In genomic region chr9:88388886-88389617, GRCh38 we compare ENCODE assay signal across 8 cellular contexts. TPM values are rescaled to one million over a fixed set of nuclear protein-coding genes. Genes with fewer than 3 reads are reported as not detected.
DNase-seq lines count a peak whose midpoint lies in the region; ATAC-seq and TF ChIP-seq lines count a peak whose summit lies in the region.

No MANE protein-coding gene starts in this region.

- DNase-seq in A673 (ENCODE audit: low spot score) (peak; percentile 84), NCI-H2196 treated with DMSO at 0.1 percent for 48 hours (lab: John Stamatoyannopoulos, UW; ENCODE audit: unreplicated experiment) (peak; percentile 18), endodermal cell (peak; percentile 91), memory B cell (ENCODE audit: low spot score in 2 of 2) (peak; percentile 22 to 50)
- DNase-seq in activated CD4-positive, alpha-beta T cell treated with anti-CD3 and anti-CD28 coated beads, Interleukin-2, amount 50 U/mL, for 48 hours, result peak; percentile 46 to 50
- DNase-seq in stimulated activated CD8-positive, alpha-beta memory T cell treated with anti-CD3 and anti-CD28 coated beads, Interleukin-4, amount 100 ng/mL, for 24 hours (ENCODE audit: low read depth), result peak; percentile 12

- no peaks in the 10 kb centered on the region for H3K27me3 Mint-ChIP-seq in endodermal cell (ENCODE audit: insufficient read depth)
- no peaks in the 10 kb centered on the region for H3K27me3 Mint-ChIP-seq in memory B cell

- BruUV-seq in A673 (replicated peaks; lab: Mats Ljungman, UMichigan), result no TSS peak

- WGBS in endodermal cell (ENCODE audit: insufficient coverage in 1 of 2, insufficient read length in 1 of 2), 2 experiments, result 0 to 1% methylated on average over 27 to 69 of the region's 71 CpGs

- H3K4me1 Mint-ChIP-seq in endodermal cell, result peaks cover 31% of the 10 kb centered on the region
- peaks cover 19% of the 10 kb centered on the region for H3K4me1 Mint-ChIP-seq in memory B cell

- H3K9me3 Mint-ChIP-seq in endodermal cell, result no peaks in the 10 kb centered on the region
- no peaks in the 10 kb centered on the region for H3K9me3 Mint-ChIP-seq in memory B cell

- TF ChIP-seq CTCF in A673 (conservative IDR thresholded peaks at IDR 0.05; ENCODE audit: low read depth, low read length) (no peak), endodermal cell (conservative IDR thresholded peaks at IDR 0.05) (no peak)

- POLR2A ChIA-PET in A673 (lab: Charles Lee; ENCODE audit: low non-redundant PET), result no interaction called here

- H3K9ac ChIP-seq in endodermal cell (ENCODE audit: extremely low read depth, low read length, poor library complexity, severe bottlenecking), result peak overlapping the region; percentile 94

- peaks cover 19% of the 10 kb centered on the region for H3K36me3 Mint-ChIP-seq in endodermal cell (ENCODE audit: low read depth)
- H3K36me3 Mint-ChIP-seq in memory B cell, result no peaks in the 10 kb centered on the region

- H3K27me3 ChIP-seq in A673 (replicated peaks; ENCODE audit: insufficient read depth, low read depth, low read length, poor library complexity) (no peaks in the 10 kb centered on the region), endodermal cell (ENCODE audit: control insufficient read depth, insufficient read depth, low read length, poor library complexity, severe bottlenecking) (no peaks in the 10 kb centered on the region)

- H3K4me1 ChIP-seq in A673 (ENCODE audit: insufficient read depth, low read length, poor library complexity, severe bottlenecking) (peaks cover 18% of the 10 kb centered on the region), endodermal cell (ENCODE audit: control insufficient read depth, insufficient read depth, low read length) (no peaks in the 10 kb centered on the region)

- no peak for TF ChIP-seq POLR2A in GM18505 (IDR thresholded peaks at IDR 0.05; ENCODE audit: borderline replicate concordance, extremely low read depth, insufficient read depth, insufficient read length)

- intact Hi-C loops in A673 (cut with micrococcal nuclease; ENCODE audit: unreplicated experiment), result loop anchor here (5.0 to 10.0 kb wide), 4 partner anchors 186 to 282 kb away; no protein-coding TSS in a partner anchor

- no peaks in the 10 kb centered on the region for H3K9me3 ChIP-seq in A673 (ENCODE audit: low read depth, low read length, poor library complexity, severe bottlenecking)
- H3K9me3 ChIP-seq in endodermal cell (ENCODE audit: control insufficient read depth, low read length), result no peaks in the 10 kb centered on the region

- peak overlapping the region; percentile 92 for H3K4me3 Mint-ChIP-seq in endodermal cell
- H3K4me3 Mint-ChIP-seq in memory B cell, result peak overlapping the region; percentile 89

- H3K4me3 ChIP-seq in A673 (ENCODE audit: low read depth, low read length, poor library complexity, severe bottlenecking), result peak overlapping the region; percentile 81
- H3K4me3 ChIP-seq in endodermal cell (ENCODE audit: low read length), result peak overlapping the region; percentile 96

- H3K27ac ChIP-seq in A673 (ENCODE audit: low read depth, low read length, poor library complexity, severe bottlenecking) (peak overlapping the region; percentile 86), endodermal cell (ENCODE audit: low read depth, low read length) (peak overlapping the region; percentile 97)

- H3K36me3 ChIP-seq in A673 (ENCODE audit: insufficient read depth, low read length, poor library complexity, severe bottlenecking), result peaks cover 3% of the 10 kb centered on the region
- peaks cover 25% of the 10 kb centered on the region for H3K36me3 ChIP-seq in endodermal cell (ENCODE audit: control insufficient read depth, insufficient read depth, low read length)

- CTCF ChIA-PET in A673 (lab: Charles Lee), result no interaction called here

- ATAC-seq in GM18505 (IDR thresholded peaks at IDR 0.05; ENCODE audit: unreplicated experiment) (peak; percentile 24), HG02973 (IDR thresholded peaks at IDR 0.05; ENCODE audit: unreplicated experiment) (peak; percentile 21), memory B cell (ENCODE audit: low read depth) (peak; percentile 6)

- H3K27ac Mint-ChIP-seq in endodermal cell, result peak overlapping the region; percentile 95
- H3K27ac Mint-ChIP-seq in memory B cell, result peak overlapping the region; percentile 75

RNA-seq across cellular contexts. Expression of gene SPIN1, which starts 0.8 kb away (rescaled TPM):
- total RNA-seq in A673 (2021) (157 and 164 TPM in 2 replicates), endodermal cell (100 to 1,000 TPM; 117 to 129 TPM)
- 71.2 TPM for polyA plus RNA-seq in endodermal cell (2013, experiment 1 of 2)
- polyA plus RNA-seq in endodermal cell (2013, experiment 2 of 2), result 68.8 TPM

Comparison
In these comparisons a context has a peak if more than half of its experiments do, and no peak if none do; other contexts are left out.
1. Peak in every context shown above with its lines: DNase-seq, ATAC-seq, H3K4me3 ChIP-seq and H3K27ac ChIP-seq.
2. DNase-seq: peak in every context shown above with its lines; median percentile 91 in endodermal cell; 84 in A673; 48 in activated CD4-positive, alpha-beta T cell treated with anti-CD3 and anti-CD28 coated beads, Interleukin-2, amount 50 U/mL, for 48 hours; 36 in memory B cell; 18 in NCI-H2196 treated with DMSO at 0.1 percent for 48 hours; 12 in stimulated activated CD8-positive, alpha-beta memory T cell treated with anti-CD3 and anti-CD28 coated beads, Interleukin-4, amount 100 ng/mL, for 24 hours.